Comparison of ENCODE assay signal across 19 cellular contexts in genomic region chr19:35027851-35028599, GRCh38. TPM values are rescaled to one million over a fixed set of nuclear protein-coding genes. Genes with fewer than 3 reads are reported as not detected.
DNase-seq lines count a peak whose midpoint lies in the region; ATAC-seq and TF ChIP-seq lines count a peak whose summit lies in the region.
"Had no signal": no experiment of that assay in that cellular context is flagged by ENCODE, and none has a peak within 500 bp of the region (broad histone marks: within the 10 kb centered on the region; RNA-seq: fewer than 3 reads in every experiment).

No MANE protein-coding gene starts in this region.

- no peak for DNase-seq in CD4-positive, alpha-beta T cell
- peak; percentile 66 for DNase-seq in H7
- peak; percentile 68 for DNase-seq in astrocyte of the spinal cord (ENCODE audit: low read depth, low spot score)
- no peak for DNase-seq in naive thymus-derived CD8-positive, alpha-beta T cell
- no peak for DNase-seq in NOMO-1 treated with dmso at 0.1 percent for 144 hours (lab: John Stamatoyannopoulos, UW; ENCODE audit: unreplicated experiment)
- no peak for DNase-seq in NK-92 (lab: John Stamatoyannopoulos, UW; ENCODE audit: unreplicated experiment)
- DNase-seq: activated CD8-positive, alpha-beta memory T cell treated with anti-CD3 and anti-CD28 coated beads, Interleukin-2, amount 50 U/mL, for 4 hours; activated naive CD8-positive, alpha-beta T cell treated with anti-CD3 and anti-CD28 coated beads, Interleukin-2, amount 10 ng/mL, durations not matched to agents 7 days and 5 days; COR-L47; cortex of kidney; foreskin keratinocyte; KG1; mucosa of descending colon; NCI-H2029 treated with DMSO at 0.1 percent for 48 hours; NCI-H82; sigmoid colon had no signal

- H3K4me3 Mint-ChIP-seq in CD4-positive, alpha-beta T cell: peak overlapping the region; percentile 56
- peak overlapping the region in 9 of 10 donors; percentile 10 to 70 (median 43) for H3K4me3 Mint-ChIP-seq in naive thymus-derived CD8-positive, alpha-beta T cell
- H3K4me3 Mint-ChIP-seq: activated naive CD8-positive, alpha-beta T cell treated with anti-CD3 and anti-CD28 coated beads, Interleukin-2, amount 10 ng/mL, durations not matched to agents 7 days and 5 days had no signal

- H3K9me3 ChIP-seq in CD4-positive, alpha-beta T cell (ENCODE audit: control insufficient read depth, low read length): no peaks in the 10 kb centered on the region
- H3K9me3 ChIP-seq: mucosa of descending colon, sigmoid colon had no signal

- POLR2A ChIA-PET in CD4-positive, alpha-beta T cell (lab: Charles Lee): interaction anchor here (1.1 to 3.9 kb wide), 4 partner anchors 10 to 65 kb away, joined by 3 to 35 read pairs (median 4); no protein-coding TSS in a partner anchor
- POLR2A ChIA-PET in naive thymus-derived CD8-positive, alpha-beta T cell (lab: Charles Lee): interaction anchor here (0.5 to 9.2 kb wide), 10 partner anchors 8 to 202 kb away, joined by 3 to 98 read pairs (median 4); partner anchors contain the start of gene GRAMD1A

- H3K27me3 ChIP-seq in CD4-positive, alpha-beta T cell (ENCODE audit: control insufficient read depth, insufficient read depth, low read length): peaks cover 19% of the 10 kb centered on the region
- H3K27me3 ChIP-seq in H7 (ENCODE audit: control insufficient read depth, insufficient read depth, low read length): peaks cover 12% of the 10 kb centered on the region
- H3K27me3 ChIP-seq: sigmoid colon had no signal

- no peaks in the 10 kb centered on the region for H3K9me3 Mint-ChIP-seq in CD4-positive, alpha-beta T cell
- no peaks in the 10 kb centered on the region for H3K9me3 Mint-ChIP-seq in naive thymus-derived CD8-positive, alpha-beta T cell
- H3K9me3 Mint-ChIP-seq: activated naive CD8-positive, alpha-beta T cell treated with anti-CD3 and anti-CD28 coated beads, Interleukin-2, amount 10 ng/mL, durations not matched to agents 7 days and 5 days had no signal

- peaks cover 11% of the 10 kb centered on the region for H3K4me1 Mint-ChIP-seq in CD4-positive, alpha-beta T cell (ENCODE audit: low read depth)
- peaks cover 9 to 18% (median 13%) of the 10 kb centered on the region in 4 donors for H3K4me1 Mint-ChIP-seq in naive thymus-derived CD8-positive, alpha-beta T cell

- H3K36me3 ChIP-seq in H7 (replicated peaks; ENCODE audit: control insufficient read depth, insufficient read depth, low read length): peaks cover 33% of the 10 kb centered on the region

- intact Hi-C loops in CD4-positive, alpha-beta T cell (cut with DNase I, micrococcal nuclease): no loop called here

- no peak for TF ChIP-seq CTCF in CD4-positive, alpha-beta T cell (IDR thresholded peaks at IDR 0.05)
- no peak for TF ChIP-seq CTCF in astrocyte of the spinal cord (IDR thresholded peaks at IDR 0.05; ENCODE audit: low read depth, low read length)

- H3K4me3 ChIP-seq in H7 (ENCODE audit: insufficient read depth, low read depth, low read length): no peak overlapping the region
- no peak overlapping the region for H3K4me3 ChIP-seq in astrocyte of the spinal cord (ENCODE audit: low read depth, low read length)
- H3K4me3 ChIP-seq: mucosa of descending colon, sigmoid colon, SK-N-MC had no signal

- CTCF ChIA-PET in CD4-positive, alpha-beta T cell (lab: Charles Lee): interaction anchor here (0.6 kb wide), 1 partner anchor 860 kb away, joined by 4 read pairs; no protein-coding TSS in a partner anchor

- no peak overlapping the region for H3K27ac ChIP-seq in CD4-positive, alpha-beta T cell (ENCODE audit: low read depth, low read length)
- H3K27ac ChIP-seq: foreskin keratinocyte, sigmoid colon, SK-N-MC had no signal

- peaks cover 19% of the 10 kb centered on the region for H3K27me3 Mint-ChIP-seq in CD4-positive, alpha-beta T cell
- peaks cover 3 to 13% (median 7%) of the 10 kb centered on the region in 5 donors for H3K27me3 Mint-ChIP-seq in naive thymus-derived CD8-positive, alpha-beta T cell

- ATAC-seq in CD4-positive, alpha-beta T cell (ENCODE audit: poor library complexity): no peak
- no peak for ATAC-seq in naive thymus-derived CD8-positive, alpha-beta T cell
- ATAC-seq in GM21447 (IDR thresholded peaks at IDR 0.05; ENCODE audit: unreplicated experiment) (no peak), HG03378 (IDR thresholded peaks at IDR 0.05; ENCODE audit: unreplicated experiment) (no peak)
- ATAC-seq: foreskin keratinocyte, mucosa of descending colon had no signal

- peaks cover 52% of the 10 kb centered on the region for H3K36me3 Mint-ChIP-seq in CD4-positive, alpha-beta T cell (ENCODE audit: low read depth)
- peaks cover 0 to 49% (median 8%) of the 10 kb centered on the region in 3 donors for H3K36me3 Mint-ChIP-seq in naive thymus-derived CD8-positive, alpha-beta T cell

- no peak overlapping the region for H3K27ac Mint-ChIP-seq in CD4-positive, alpha-beta T cell
- H3K27ac Mint-ChIP-seq in naive thymus-derived CD8-positive, alpha-beta T cell: peak overlapping the region in 5 of 10 donors; percentile 48 to 87 (median 69)
- H3K27ac Mint-ChIP-seq: activated naive CD8-positive, alpha-beta T cell treated with anti-CD3 and anti-CD28 coated beads, Interleukin-2, amount 10 ng/mL, durations not matched to agents 7 days and 5 days had no signal

- in situ Hi-C loops in astrocyte of the spinal cord (cut with HindIII; ENCODE audit: low sequenced_read_pairs): no loop called here

RNA-seq across cellular contexts. Expression of gene SCN1B, which starts 2.2 kb away (rescaled TPM):
- total RNA-seq in CD4-positive, alpha-beta T cell: 1 to 10 TPM; 1.4 to 2.3 TPM
- 8.1 and 8.9 TPM in 2 replicates for total RNA-seq in H7 (2014; rRNA removed; shearing (Covaris generic))
- total RNA-seq in naive thymus-derived CD8-positive, alpha-beta T cell: 1 to 10 TPM; 1.6 to 2.1 TPM
- under 1 TPM in 2 of 3 donors, not detected in 1; 0.27 to 0.28 TPM for polyA plus RNA-seq in naive thymus-derived CD8-positive, alpha-beta T cell

RNA-seq across cellular contexts. Expression of gene HPN, which starts 13.5 kb away (rescaled TPM):
- not detected for total RNA-seq in CD4-positive, alpha-beta T cell
- total RNA-seq in H7 (2014; rRNA removed; shearing (Covaris generic)): 6.1 and 13.9 TPM in 2 replicates
- under 1 TPM in 1 of 2 experiments, not detected in 1; 0.16 TPM for total RNA-seq in naive thymus-derived CD8-positive, alpha-beta T cell
- under 1 TPM in 1 of 3 donors, not detected in 2; 0.16 TPM for polyA plus RNA-seq in naive thymus-derived CD8-positive, alpha-beta T cell
- total RNA-seq: foreskin keratinocyte had no signal
- polyA plus RNA-seq: foreskin keratinocyte had no signal

RNA-seq across cellular contexts. Expression of gene GRAMD1A, which starts 27.9 kb away (rescaled TPM):
- total RNA-seq in CD4-positive, alpha-beta T cell: 100 to 1,000 TPM; 221 to 229 TPM
- 110 and 138 TPM in 2 replicates for total RNA-seq in H7 (2014; rRNA removed; shearing (Covaris generic))
- total RNA-seq in naive thymus-derived CD8-positive, alpha-beta T cell: 100 to 1,000 TPM; 317 to 335 TPM
- polyA plus RNA-seq in naive thymus-derived CD8-positive, alpha-beta T cell: 10 to 100 TPM; 29.5 to 77.0 (median 42.0) TPM

Comparison
In these comparisons a context has a peak if more than half of its experiments do, and no peak if none do; other contexts are left out.
1. DNase-seq: peak in H7 (single experiment) and astrocyte of the spinal cord (single experiment); none in CD4-positive, alpha-beta T cell (0 of 10), naive thymus-derived CD8-positive, alpha-beta T cell (0 of 10), NOMO-1 treated with dmso at 0.1 percent for 144 hours (single experiment) and NK-92 (single experiment).